ENCODE assay signal across 8 cellular contexts in the genomic region with DNA sequence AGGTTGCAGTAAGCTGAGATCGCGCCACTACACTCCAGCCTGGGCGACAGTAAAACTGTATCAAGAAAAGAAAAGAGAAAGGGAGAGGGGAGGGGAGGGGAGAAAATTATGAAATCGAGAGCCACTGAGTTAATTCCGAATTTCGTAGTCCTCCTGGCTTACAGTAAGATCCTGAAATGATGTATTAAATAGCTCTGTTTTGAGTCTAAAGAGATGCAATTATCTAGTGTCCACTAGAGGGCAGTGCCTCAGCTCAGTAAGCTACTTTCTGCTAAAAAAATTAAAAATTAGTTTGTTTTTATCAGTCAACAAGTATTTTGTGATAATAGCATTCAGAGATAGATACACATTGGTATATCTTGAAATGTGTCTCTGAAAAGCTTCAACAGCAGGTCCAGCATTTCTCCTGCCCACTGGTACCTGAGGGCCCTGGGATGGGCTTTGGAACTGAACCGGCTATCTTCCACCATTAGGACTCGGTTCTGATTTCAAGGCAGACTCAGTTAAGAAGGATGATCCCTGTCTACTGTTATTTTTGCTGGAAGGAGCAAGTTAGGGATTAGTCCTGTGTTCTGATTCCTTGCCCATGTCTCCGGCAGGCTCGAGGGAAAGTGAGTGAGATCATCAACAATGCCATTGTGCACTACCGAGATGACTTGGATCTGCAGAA. TPM values are rescaled to one million over a fixed set of nuclear protein-coding genes. Genes with fewer than 3 reads are reported as not detected.
DNase-seq lines count a peak whose midpoint lies in the region; ATAC-seq and TF ChIP-seq lines count a peak whose summit lies in the region.

No MANE protein-coding gene starts in this region.

- no peak overlapping the region for H3K27ac Mint-ChIP-seq in mesothelial cell of epicardium

- H3K4me3 ChIP-seq in GM12875 (ENCODE audit: low read depth, low read length) (no peak overlapping the region), cardiac fibroblast (replicated peaks in 1 of 2; ENCODE audit: low read depth in 2 of 2, low read length in 2 of 2) (no peak overlapping the region)

- peak; percentile 73 for DNase-seq in Ammon's horn (ENCODE audit: low spot score)
- peak; percentile 40 for DNase-seq in NCI-H460 (ENCODE audit: extremely low read depth, low read depth)
- peak; percentile 81 to 82 for DNase-seq in cardiac fibroblast (ENCODE audit: low read depth in 2 of 2)
- DNase-seq in mesothelial cell of epicardium (ENCODE audit: low spot score in 2 of 2, unreplicated experiment in 2 of 2) = no peak
- DNase-seq in OCI-M2 (lab: John Stamatoyannopoulos, UW; ENCODE audit: unreplicated experiment) = no peak
- no peak for DNase-seq in NCI-H187 (lab: John Stamatoyannopoulos, UW)

- H3K27me3 Mint-ChIP-seq in mesothelial cell of epicardium (ENCODE audit: low read depth) = peaks cover 5% of the 10 kb centered on the region

- TF ChIP-seq CTCF in GM12875 (IDR thresholded peaks at IDR 0.05; ENCODE audit: borderline replicate concordance, insufficient read depth, low read depth, low read length) (peak; percentile 43; the same call in 1 of the 2 replicates), cardiac fibroblast (IDR thresholded peaks at IDR 0.05; ENCODE audit: low read depth, low read length) (peak; percentile 75), mesothelial cell of epicardium (IDR thresholded peaks at IDR 0.05; ENCODE audit: unreplicated experiment) (peak; percentile 85)

- H3K36me3 Mint-ChIP-seq in mesothelial cell of epicardium = no peaks in the 10 kb centered on the region

- no peak for ATAC-seq in HG03439 (IDR thresholded peaks at IDR 0.05; ENCODE audit: unreplicated experiment)

- H3K4me3 Mint-ChIP-seq in mesothelial cell of epicardium = no peak overlapping the region

- peaks cover 11% of the 10 kb centered on the region for H3K4me1 Mint-ChIP-seq in mesothelial cell of epicardium

- H3K9me3 Mint-ChIP-seq in mesothelial cell of epicardium = no peaks in the 10 kb centered on the region

RNA-seq across cellular contexts. Expression of gene TSPAN33, which starts 19.5 kb away (rescaled TPM):
- total RNA-seq in NCI-H460 (2014; rRNA removed; shearing (Covaris generic)) = 6.4 and 7.6 TPM in 2 replicates
- 3.9 and 9.2 TPM in 2 replicates for polyA plus RNA-seq in NCI-H460 (2014; cell fraction: nucleus; rRNA removed)
- 6.4 to 7.4 TPM (median 7.0 TPM) in 3 replicates for total RNA-seq in mesothelial cell of epicardium

RNA-seq across cellular contexts. Expression of gene SMO, which starts 24.4 kb away (rescaled TPM):
- 7.1 and 7.9 TPM in 2 replicates for total RNA-seq in NCI-H460 (2014; rRNA removed; shearing (Covaris generic))
- 9.6 and 11.2 TPM in 2 replicates for polyA plus RNA-seq in NCI-H460 (2014; cell fraction: nucleus; rRNA removed)
- total RNA-seq in mesothelial cell of epicardium = 134 to 135 TPM (median 134 TPM) in 3 replicates

Comparison
In these comparisons a context has a peak if more than half of its experiments do, and no peak if none do; other contexts are left out.
1. DNase-seq: peak in Ammon's horn (single experiment), NCI-H460 (single experiment) and cardiac fibroblast (2 of 2); none in mesothelial cell of epicardium (0 of 2), OCI-M2 (single experiment) and NCI-H187 (0 of 2).
2. RNA of gene SMO, which starts 24.4 kb away (total RNA-seq): 134 to 135 TPM in mesothelial cell of epicardium; 7.1 to 7.9 TPM in NCI-H460; every median in the first group is over 10 times any median in the second.
3. Peak in every context shown above with its lines, with median percentiles within 50 percentile points of each other: CTCF ChIP-seq.